ENCODE assay signal across 12 cellular contexts in the genomic region with DNA sequence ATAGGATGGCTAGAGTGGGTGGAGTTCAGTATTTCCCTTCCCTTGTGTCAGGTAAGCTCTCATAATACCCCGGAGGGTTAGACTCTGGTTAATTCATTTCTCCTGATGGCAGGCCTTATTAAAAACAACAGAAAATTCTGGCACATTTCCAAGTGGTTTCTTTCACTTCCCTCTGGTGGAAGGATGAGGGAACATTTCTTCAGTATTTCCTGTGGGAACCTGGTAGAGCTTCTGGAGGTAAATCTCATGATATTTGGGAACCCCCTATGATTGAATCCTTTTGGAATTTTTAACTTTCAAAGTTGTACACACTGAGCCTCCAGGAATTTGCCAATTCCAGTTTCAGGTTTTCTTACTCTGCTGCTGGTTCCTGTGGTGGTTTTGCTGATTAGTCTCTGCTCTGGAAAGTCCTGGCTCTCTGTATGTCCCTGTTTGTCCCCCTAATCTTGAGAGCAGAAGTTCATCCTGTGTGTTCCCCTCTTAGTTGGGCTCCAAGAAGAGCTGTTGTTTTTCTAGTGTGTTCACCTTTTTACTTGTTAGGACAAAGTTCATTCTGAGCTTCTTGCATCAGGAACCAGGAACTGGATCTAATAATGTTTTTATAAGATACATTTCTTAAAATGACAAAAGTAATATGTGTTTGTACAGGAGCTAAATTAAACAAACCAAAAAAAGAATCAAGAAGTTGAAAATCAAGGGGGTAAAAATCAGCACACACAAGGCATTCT. TPM values are rescaled to one million over a fixed set of nuclear protein-coding genes. Genes with fewer than 3 reads are reported as not detected.
DNase-seq lines count a peak whose midpoint lies in the region; ATAC-seq, FAIRE-seq and TF ChIP-seq lines count a peak whose summit lies in the region.
"Had no signal": no experiment of that assay in that cellular context is flagged by ENCODE, and none has a peak within 500 bp of the region (broad histone marks: within the 10 kb centered on the region; RNA-seq: fewer than 3 reads in every experiment).

No MANE protein-coding gene starts in this region.

- no peaks in the 10 kb centered on the region for H3K27me3 ChIP-seq in GM23248 (replicated peaks; ENCODE audit: insufficient read depth)
- no peaks in the 10 kb centered on the region for H3K27me3 ChIP-seq in breast epithelium
- no peaks in the 10 kb centered on the region for H3K27me3 ChIP-seq in pancreas
- H3K27me3 ChIP-seq in colonic mucosa, result no peaks in the 10 kb centered on the region
- H3K27me3 ChIP-seq: dorsolateral prefrontal cortex had no signal

- H3K4me2 ChIP-seq in GM23248 (ENCODE audit: unreplicated experiment), result no peak overlapping the region

- H3K4me1 ChIP-seq in GM23248 (ENCODE audit: insufficient read depth) (no peaks in the 10 kb centered on the region), breast epithelium (no peaks in the 10 kb centered on the region), pancreas (peaks cover 0 to 19% (median 19%) of the 10 kb centered on the region in 3 donors), colonic mucosa (no peaks in the 10 kb centered on the region)

- no peaks in the 10 kb centered on the region for H3K9me2 ChIP-seq in GM23248 (ENCODE audit: insufficient read depth)

- no peaks in the 10 kb centered on the region for H3F3A ChIP-seq in GM23248 (ENCODE audit: insufficient read depth)

- H2AFZ ChIP-seq in GM23248, result no peak overlapping the region

- intact Hi-C loops in breast epithelium (cut with DNase I; ENCODE audit: low total_unique reads), result no loop called here
- intact Hi-C loops in pancreas (cut with DNase I), result no loop called here
- intact Hi-C loops in colonic mucosa (cut with DNase I), result no loop called here

- TF ChIP-seq POLR2A in breast epithelium (IDR thresholded peaks at IDR 0.05), result no peak

- H3K27ac ChIP-seq in GM23248 (no peak overlapping the region), breast epithelium (peak overlapping the region; percentile 4 to 31), pancreas (peak overlapping the region in 3 of 4 donors; percentile 36 to 79 (median 76)), colonic mucosa (no peak overlapping the region)
- H3K27ac ChIP-seq: dorsolateral prefrontal cortex had no signal

- H3K4me3 ChIP-seq in GM23248 (no peak overlapping the region), breast epithelium (no peak overlapping the region), pancreas (no peak overlapping the region), colonic mucosa (no peak overlapping the region)
- H3K4me3 ChIP-seq: dorsolateral prefrontal cortex, lung had no signal

- ATAC-seq in pancreas, result peak; percentile 53 to 85 (median 81)
- no peak for ATAC-seq in GM19328 (IDR thresholded peaks at IDR 0.05; ENCODE audit: unreplicated experiment)

- TF ChIP-seq CTCF in breast epithelium (IDR thresholded peaks at IDR 0.05) (peak in 2 of 3 donors; percentile 12 to 21), pancreas (IDR thresholded peaks at IDR 0.05) (peak in 1 of 4 donors; percentile 8), colonic mucosa (IDR thresholded peaks at IDR 0.05) (no peak)

- H3K9ac ChIP-seq in GM23248 (no peak overlapping the region), colonic mucosa (ENCODE audit: low read depth in 2 of 2, low read length in 2 of 2) (no peak overlapping the region)

- DNase-seq in GM23248 (peak; percentile 19), NAMALWA (ENCODE audit: low spot score) (peak; percentile 11), breast epithelium (ENCODE audit: low spot score in 2 of 2) (no peak), pancreas (no peak), Kasumi-1 (lab: John Stamatoyannopoulos, UW) (no peak), colonic mucosa (no peak), T1000 (lab: John Stamatoyannopoulos, UW) (no peak)
- DNase-seq: DND-41, dorsolateral prefrontal cortex had no signal

- no peak for FAIRE-seq in pancreas (lab: Jason Lieb, UNC)

- no peaks in the 10 kb centered on the region for H3K79me2 ChIP-seq in GM23248 (ENCODE audit: insufficient read depth)

- in situ Hi-C loops in GM23248 (cut with MboI), result no loop called here

- H4K20me1 ChIP-seq in GM23248 (ENCODE audit: insufficient read depth), result no peaks in the 10 kb centered on the region

- WGBS in GM23248 (ENCODE audit: low coverage in 1 of 2, low lambda C conversion rate in 2 of 2, missing lambda C conversion rate in 2 of 2), 2 experiments, result 0 to 8% methylated on average over 1 of the region's 1 CpG
- 3 to 5% methylated on average over 1 of the region's 1 CpG for WGBS in pancreas, 2 donors

- H3K36me3 ChIP-seq in GM23248 (ENCODE audit: low read depth) (no peaks in the 10 kb centered on the region), breast epithelium (no peaks in the 10 kb centered on the region), pancreas (no peaks in the 10 kb centered on the region), colonic mucosa (no peaks in the 10 kb centered on the region)

- H3K9me3 ChIP-seq in GM23248 (ENCODE audit: low read depth) (no peaks in the 10 kb centered on the region), breast epithelium (no peaks in the 10 kb centered on the region), pancreas (no peaks in the 10 kb centered on the region), colonic mucosa (no peaks in the 10 kb centered on the region)

RNA-seq across cellular contexts. Expression of a gene that starts 12.1 kb away (rescaled TPM):
- under 0.01 TPM in 1 of 2 replicates, not detected in the other for total RNA-seq in GM23248 (2014; rRNA removed; shearing (Covaris generic))
- polyA plus RNA-seq in GM23248 (2016; fragmentation: Nextera tagmentation; extraction: Ambion mirVana) (not detected in 2 replicates), pancreas (1 to 10 TPM; 1.1 to 2.6 TPM)
- total RNA-seq in breast epithelium (1 to 10 TPM in 2 of 3 donors, not detected in 1; 2.3 to 4.8 TPM), pancreas (1 to 10 TPM in 5 of 6 donors, under 1 TPM in 1; 0.76 to 9.2 (median 5.7) TPM), colonic mucosa (1 to 10 TPM; 3.9 to 5.2 TPM)
- total RNA-seq: T-helper 2 cell treated with Interferon-gamma antibody and Interleukin-4, amounts not matched to agents 100 ng/mL and 5 ng/mL, for 36 hours had no signal

Comparison
In these comparisons a context has a peak if more than half of its experiments do, and no peak if none do; other contexts are left out.
1. DNase-seq: peak in GM23248 (single experiment) and NAMALWA (single experiment); none in breast epithelium (0 of 2), pancreas (0 of 6), Kasumi-1 (0 of 2), colonic mucosa (single experiment) and T1000 (single experiment).
2. H3K27ac ChIP-seq: peak in breast epithelium (2 of 2) and pancreas (3 of 4); none in GM23248 (single experiment) and colonic mucosa (single experiment).